Comparison of ENCODE assay signal across 16 cellular contexts in the genomic region with DNA sequence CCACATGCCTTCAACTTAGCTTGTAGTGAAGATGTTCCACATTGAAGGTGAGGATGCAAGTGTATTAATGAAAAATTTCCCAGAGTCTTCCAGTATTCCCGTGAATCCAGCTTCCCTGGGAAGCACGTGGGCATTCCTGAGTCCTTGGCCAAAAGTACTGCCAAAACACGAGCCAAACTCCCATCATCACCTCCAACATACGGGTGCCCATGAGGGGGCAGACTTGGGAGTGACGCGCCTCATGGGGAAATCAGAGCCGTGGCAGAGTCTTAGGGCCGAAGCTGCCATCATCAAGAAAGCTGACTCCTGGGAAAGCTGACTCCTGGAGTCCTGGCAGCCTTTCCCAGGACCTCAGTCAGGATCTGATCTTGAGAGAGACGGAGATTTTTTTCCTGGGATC. TPM values are rescaled to one million over a fixed set of nuclear protein-coding genes. Genes with fewer than 3 reads are reported as not detected.
DNase-seq lines count a peak whose midpoint lies in the region; ATAC-seq and TF ChIP-seq lines count a peak whose summit lies in the region.
"Had no signal": no experiment of that assay in that cellular context is flagged by ENCODE, and none has a peak within 500 bp of the region (broad histone marks: within the 10 kb centered on the region; RNA-seq: fewer than 3 reads in every experiment).

No MANE protein-coding gene starts in this region.

- H3K27me3 Mint-ChIP-seq in chondrocyte (ENCODE audit: low read depth), result no peaks in the 10 kb centered on the region
- H3K27me3 Mint-ChIP-seq: B cell, IgD-negative memory B cell had no signal

- H3K27me3 ChIP-seq in heart left ventricle, result no peaks in the 10 kb centered on the region

- TF ChIP-seq CTCF in heart left ventricle (IDR thresholded peaks at IDR 0.05) (no peak), chondrocyte (IDR thresholded peaks at IDR 0.05) (no peak)

- peaks cover 3 to 83% (median 48%) of the 10 kb centered on the region in 9 donors for H3K36me3 ChIP-seq in heart left ventricle

- H3K9me3 Mint-ChIP-seq in chondrocyte (ENCODE audit: low read depth), result peaks cover 4% of the 10 kb centered on the region
- H3K9me3 Mint-ChIP-seq: CD8-positive, alpha-beta T cell; IgD-negative memory B cell had no signal

- H3K36me3 Mint-ChIP-seq in chondrocyte (ENCODE audit: low read depth), result peaks cover 33% of the 10 kb centered on the region

- H3K9me3 ChIP-seq in heart left ventricle, result peaks cover 0 to 4% (median 0%) of the 10 kb centered on the region in 12 donors

- H3K27ac ChIP-seq in heart left ventricle, result no peak overlapping the region
- H3K27ac ChIP-seq: SK-N-MC had no signal

- TF ChIP-seq POLR2A in heart left ventricle (IDR thresholded peaks at IDR 0.05), result no peak

- H3K4me1 Mint-ChIP-seq in chondrocyte (ENCODE audit: low read depth), result peaks cover 21% of the 10 kb centered on the region

- WGBS in heart left ventricle, 4 donors, result 47 to 66% (median 54%) methylated on average over 8 to 9 of the region's 9 CpGs

- peak overlapping the region; percentile 17 for H3K27ac Mint-ChIP-seq in chondrocyte (ENCODE audit: unreplicated experiment)
- H3K27ac Mint-ChIP-seq: B cell; CD8-positive, alpha-beta T cell; IgD-negative memory B cell had no signal

- no peaks in the 10 kb centered on the region for H3K4me1 ChIP-seq in heart left ventricle

- peak in 3 of 4 donors; percentile 14 to 60 (median 19) for ATAC-seq in heart left ventricle
- ATAC-seq in HG02870 (IDR thresholded peaks at IDR 0.05; ENCODE audit: unreplicated experiment), result no peak
- ATAC-seq: CD8-positive, alpha-beta T cell had no signal

- H3K4me3 ChIP-seq in heart left ventricle, result no peak overlapping the region
- H3K4me3 ChIP-seq: SK-N-MC had no signal

- DNase-seq in heart left ventricle (peak in 1 of 5 donors; percentile 38), cardiac septum (ENCODE audit: low spot score) (no peak), chondrocyte (ENCODE audit: low spot score) (no peak), iPS-NIHi11 (ENCODE audit: low spot score) (peak; percentile 29), HUDEP-2 (lab: John Stamatoyannopoulos, UW; ENCODE audit: unreplicated experiment in 76 of 76) (no peak), NCI-H187 (lab: John Stamatoyannopoulos, UW) (no peak)
- DNase-seq: CD8-positive, alpha-beta T cell; HCEC 1CT; NCI-H1436; NCI-H226; NCI-H526; OCI-M1 had no signal

- intact Hi-C loops in heart left ventricle (cut with DNase I) (no loop called here), cardiac septum (cut with DNase I) (no loop called here)

- no peak overlapping the region for H3K4me3 Mint-ChIP-seq in chondrocyte (ENCODE audit: unreplicated experiment)
- H3K4me3 Mint-ChIP-seq: B cell; CD8-positive, alpha-beta T cell; IgD-negative memory B cell had no signal

RNA-seq across cellular contexts. Expression of gene TM2D3, which starts 20.1 kb away (rescaled TPM):
- total RNA-seq in heart left ventricle (10 to 100 TPM; 43.7 to 60.4 (median 49.5) TPM), cardiac septum (45.0 TPM), chondrocyte (42.0 to 46.5 TPM (median 44.7 TPM) in 3 replicates)
- polyA plus RNA-seq in heart left ventricle, result 10 to 100 TPM; 46.2 to 63.8 TPM

RNA-seq across cellular contexts. Expression of gene TARS3, which starts 52.0 kb away (rescaled TPM):
- 10 to 100 TPM; 19.4 to 44.3 (median 38.0) TPM for total RNA-seq in heart left ventricle
- 10 to 100 TPM in 1 of 2 donors, 1 to 10 TPM in 1; 8.3 to 31.3 TPM for polyA plus RNA-seq in heart left ventricle
- 27.3 TPM for total RNA-seq in cardiac septum
- total RNA-seq in chondrocyte, result 10.7 to 15.1 TPM (median 12.7 TPM) in 3 replicates
